In genomic region chr22:24583972-24584790, GRCh38 we compare ENCODE assay signal across 13 cellular contexts. TPM values are rescaled to one million over a fixed set of nuclear protein-coding genes. Genes with fewer than 3 reads are reported as not detected.
DNase-seq lines count a peak whose midpoint lies in the region; ATAC-seq and TF ChIP-seq lines count a peak whose summit lies in the region.
"Had no signal": no experiment of that assay in that cellular context is flagged by ENCODE, and none has a peak within 500 bp of the region (broad histone marks: within the 10 kb centered on the region; RNA-seq: fewer than 3 reads in every experiment).

No MANE protein-coding gene starts in this region.

- H3K4me1 ChIP-seq in skeletal muscle satellite cell (ENCODE audit: control insufficient read depth, insufficient read depth, low read length) = peaks cover 6% of the 10 kb centered on the region

- no peaks in the 10 kb centered on the region for H3K9me3 ChIP-seq in skeletal muscle satellite cell (replicated peaks; ENCODE audit: low read length)
- H3K9me3 ChIP-seq: BLaER1 had no signal

- H3K4me1 Mint-ChIP-seq in brain = peaks cover 26% of the 10 kb centered on the region
- H3K4me1 Mint-ChIP-seq: activated CD4-positive, alpha-beta T cell treated with anti-CD3 and anti-CD28 coated beads for 36 hours; central memory CD8-positive, alpha-beta T cell; immature natural killer cell had no signal

- H3K27me3 ChIP-seq in H7 (ENCODE audit: control insufficient read depth, insufficient read depth, low read length) = no peaks in the 10 kb centered on the region
- no peaks in the 10 kb centered on the region for H3K27me3 ChIP-seq in skeletal muscle satellite cell (ENCODE audit: control insufficient read depth, insufficient read depth, low read length)
- H3K27me3 ChIP-seq: BLaER1 had no signal

- H3K4me3 ChIP-seq in H7 (ENCODE audit: insufficient read depth, low read depth, low read length) (no peak overlapping the region), skeletal muscle satellite cell (ENCODE audit: low read length) (no peak overlapping the region)
- H3K4me3 ChIP-seq: BLaER1 had no signal

- DNase-seq in H7 (peak; percentile 44), iris pigment epithelial cell (ENCODE audit: low read depth) (peak; percentile 22), middle frontal gyrus (ENCODE audit: extremely low spot score, low spot score) (no peak)
- no peak for DNase-seq in stimulated activated CD4-positive, alpha-beta T cell treated with anti-CD3 and anti-CD28 coated beads, Interleukin-4, amount 100 ng/mL, for 1 hour
- DNase-seq: activated CD4-positive, alpha-beta T cell treated with anti-CD3 and anti-CD28 coated beads for 36 hours; GDM1; immature natural killer cell had no signal

- ATAC-seq in GM21576 (IDR thresholded peaks at IDR 0.05; ENCODE audit: unreplicated experiment) (no peak), GM19328 (IDR thresholded peaks at IDR 0.05; ENCODE audit: unreplicated experiment) (no peak)
- ATAC-seq: activated CD4-positive, alpha-beta T cell treated with anti-CD3 and anti-CD28 coated beads for 36 hours had no signal

- H3K36me3 ChIP-seq in H7 (replicated peaks; ENCODE audit: control insufficient read depth, insufficient read depth, low read length) (peaks cover 3% of the 10 kb centered on the region), skeletal muscle satellite cell (ENCODE audit: insufficient read depth, low read length) (no peaks in the 10 kb centered on the region)
- H3K36me3 ChIP-seq: BLaER1 had no signal

- peak overlapping the region; percentile 35 for H3K4me2 ChIP-seq in skeletal muscle satellite cell (ENCODE audit: low read length)
- H3K4me2 ChIP-seq: BLaER1 had no signal

- peak overlapping the region; percentile 69 to 95 (median 82) for H3K27ac Mint-ChIP-seq in brain
- H3K27ac Mint-ChIP-seq: activated CD4-positive, alpha-beta T cell treated with anti-CD3 and anti-CD28 coated beads for 36 hours; immature natural killer cell had no signal

- no peaks in the 10 kb centered on the region for H3K27me3 Mint-ChIP-seq in brain
- H3K27me3 Mint-ChIP-seq: activated CD4-positive, alpha-beta T cell treated with anti-CD3 and anti-CD28 coated beads for 36 hours; central memory CD8-positive, alpha-beta T cell had no signal

- no peak overlapping the region for H3K9ac ChIP-seq in skeletal muscle satellite cell (ENCODE audit: low read depth, low read length)
- H3K9ac ChIP-seq: BLaER1 had no signal

- no peak for TF ChIP-seq CTCF in brain (conservative IDR thresholded peaks at IDR 0.05)

- H3K4me3 Mint-ChIP-seq in brain = no peak overlapping the region
- H3K4me3 Mint-ChIP-seq: activated CD4-positive, alpha-beta T cell treated with anti-CD3 and anti-CD28 coated beads for 36 hours; central memory CD8-positive, alpha-beta T cell; immature natural killer cell had no signal

- no peaks in the 10 kb centered on the region for H3K36me3 Mint-ChIP-seq in brain
- H3K36me3 Mint-ChIP-seq: immature natural killer cell had no signal

- H3K9me3 Mint-ChIP-seq in brain = no peaks in the 10 kb centered on the region
- H3K9me3 Mint-ChIP-seq: central memory CD8-positive, alpha-beta T cell; immature natural killer cell had no signal

RNA-seq across cellular contexts. Expression of gene LRRC75B, which starts 8.7 kb away (rescaled TPM):
- total RNA-seq in H7 (2014; rRNA removed; shearing (Covaris generic)) = 18.8 and 20.5 TPM in 2 replicates
- 14.5 TPM for polyA plus RNA-seq in brain (ENCODE audit: insufficient read depth, low read depth, low replicate concordance)
- total RNA-seq in skeletal muscle satellite cell (2012; rRNA removed) = 2.6 and 4.1 TPM in 2 replicates

RNA-seq across cellular contexts. Expression of gene GGT1, which starts 18.8 kb away (rescaled TPM):
- total RNA-seq in H7 (2014; rRNA removed; shearing (Covaris generic)) = 20.7 and 24.6 TPM in 2 replicates
- polyA plus RNA-seq in brain (ENCODE audit: insufficient read depth, low read depth, low replicate concordance) = 5.1 TPM
- total RNA-seq in skeletal muscle satellite cell (2012; rRNA removed) = 1.1 and 3.5 TPM in 2 replicates

RNA-seq across cellular contexts. Expression of gene SNRPD3, which starts 28.4 kb away (rescaled TPM):
- 159 and 166 TPM in 2 replicates for total RNA-seq in H7 (2014; rRNA removed; shearing (Covaris generic))
- polyA plus RNA-seq in brain (ENCODE audit: insufficient read depth, low read depth, low replicate concordance) = 130 TPM
- 117 and 133 TPM in 2 replicates for total RNA-seq in skeletal muscle satellite cell (2012; rRNA removed)

RNA-seq across cellular contexts. Expression of gene GUCD1, which starts 29.2 kb away (rescaled TPM):
- total RNA-seq in H7 (2014; rRNA removed; shearing (Covaris generic)) = 188 and 209 TPM in 2 replicates
- 91.5 TPM for polyA plus RNA-seq in brain (ENCODE audit: insufficient read depth, low read depth, low replicate concordance)
- 129 and 136 TPM in 2 replicates for total RNA-seq in skeletal muscle satellite cell (2012; rRNA removed)

Comparison
In these comparisons a context has a peak if more than half of its experiments do, and no peak if none do; other contexts are left out.
1. DNase-seq: peak in H7 (single experiment) and iris pigment epithelial cell (single experiment); none in middle frontal gyrus (single experiment) and stimulated activated CD4-positive, alpha-beta T cell treated with anti-CD3 and anti-CD28 coated beads, Interleukin-4, amount 100 ng/mL, for 1 hour (single experiment).